ENCODE assay signal across 12 cellular contexts in the genomic region with DNA sequence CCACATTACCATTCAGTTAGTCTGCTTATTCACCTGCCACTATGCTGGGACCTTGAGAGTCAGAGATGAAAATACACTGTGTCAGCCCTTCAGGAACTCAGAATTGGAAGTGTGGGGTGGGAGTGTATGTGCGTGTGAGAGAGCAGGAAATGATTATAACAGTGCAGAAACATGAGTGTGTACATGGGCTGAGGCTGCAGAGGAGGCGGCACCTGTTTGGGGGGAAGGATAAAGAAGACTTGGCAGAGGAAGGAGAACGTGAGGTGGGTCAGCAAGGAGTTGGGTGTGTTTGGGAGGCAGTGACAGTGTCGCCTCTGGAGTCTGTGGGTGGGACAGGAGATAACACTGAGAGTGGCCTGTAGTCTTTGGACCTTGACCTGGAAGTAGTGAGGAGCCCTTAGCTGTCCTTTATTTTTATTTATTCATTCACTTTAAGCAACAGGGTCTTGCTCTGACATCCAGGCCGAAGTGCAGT.
DNase-seq lines count a peak whose midpoint lies in the region; ATAC-seq and TF ChIP-seq lines count a peak whose summit lies in the region.
"Had no signal": no experiment of that assay in that cellular context is flagged by ENCODE, and none has a peak within 500 bp of the region (broad histone marks: within the 10 kb centered on the region; RNA-seq: fewer than 3 reads in every experiment).

No MANE protein-coding gene starts in this region.

- peak overlapping the region; percentile 53 for H3K27ac Mint-ChIP-seq in activated T-cell treated with anti-CD3 and anti-CD28 coated beads, Interleukin-2, amount 50 U/mL, for 24 hours
- H3K27ac Mint-ChIP-seq in stimulated activated memory B cell treated with anti-CD40 and anti-IgM and Interleukin-4, amounts not matched to agents 10 μg/mL and 1 μg/mL and 100 μg/mL, for 72 hours, result no peak overlapping the region

- ATAC-seq in stimulated activated memory B cell treated with anti-CD40 and anti-IgM and Interleukin-4, amounts not matched to agents 10 μg/mL and 1 μg/mL and 100 μg/mL, for 72 hours, result no peak
- ATAC-seq in HG03432 (IDR thresholded peaks at IDR 0.05; ENCODE audit: unreplicated experiment), result no peak

- H3K4me1 Mint-ChIP-seq in activated T-cell treated with anti-CD3 and anti-CD28 coated beads, Interleukin-2, amount 50 U/mL, for 24 hours (ENCODE audit: low read depth), result peaks cover 77% of the 10 kb centered on the region
- H3K4me1 Mint-ChIP-seq in stimulated activated memory B cell treated with anti-CD40 and anti-IgM and Interleukin-4, amounts not matched to agents 10 μg/mL and 1 μg/mL and 100 μg/mL, for 72 hours, result peaks cover 71% of the 10 kb centered on the region

- H3K4me3 Mint-ChIP-seq in activated T-cell treated with anti-CD3 and anti-CD28 coated beads, Interleukin-2, amount 50 U/mL, for 24 hours, result peak overlapping the region; percentile 96
- peak overlapping the region; percentile 93 for H3K4me3 Mint-ChIP-seq in stimulated activated memory B cell treated with anti-CD40 and anti-IgM and Interleukin-4, amounts not matched to agents 10 μg/mL and 1 μg/mL and 100 μg/mL, for 72 hours

- TF ChIP-seq POLR2A in erythroblast (IDR thresholded peaks at IDR 0.05; ENCODE audit: low read length), result no peak

- H3K36me3 Mint-ChIP-seq in activated T-cell treated with anti-CD3 and anti-CD28 coated beads, Interleukin-2, amount 50 U/mL, for 24 hours (ENCODE audit: low read depth), result peaks cover 56% of the 10 kb centered on the region
- peaks cover 32% of the 10 kb centered on the region for H3K36me3 Mint-ChIP-seq in stimulated activated memory B cell treated with anti-CD40 and anti-IgM and Interleukin-4, amounts not matched to agents 10 μg/mL and 1 μg/mL and 100 μg/mL, for 72 hours

- DNase-seq in activated T-cell treated with anti-CD3 and anti-CD28 coated beads, Interleukin-2, amount 50 U/mL, for 24 hours, result no peak
- DNase-seq in activated T-cell treated with anti-CD3 and anti-CD28 coated beads for 4 hours (no peak), erythroblast (lab: John Stamatoyannopoulos, UW) (peak; percentile 63 to 70), MV-4-11 (lab: John Stamatoyannopoulos, UW) (no peak), NCI-H748 (lab: John Stamatoyannopoulos, UW; ENCODE audit: unreplicated experiment) (no peak)
- peak; percentile 12 to 25 for DNase-seq in activated CD4-positive, alpha-beta T cell treated with anti-CD3 and anti-CD28 coated beads, Interleukin-2, amount 50 U/mL, for 48 hours
- DNase-seq: H9; NCI-H69; stimulated activated CD4-positive, alpha-beta T cell treated with anti-CD3 and anti-CD28 coated beads, Interleukin-2, amount 100 ng/mL, for 24 hours; testis had no signal

- no peaks in the 10 kb centered on the region for H3K27me3 Mint-ChIP-seq in activated T-cell treated with anti-CD3 and anti-CD28 coated beads, Interleukin-2, amount 50 U/mL, for 24 hours
- no peaks in the 10 kb centered on the region for H3K27me3 Mint-ChIP-seq in stimulated activated memory B cell treated with anti-CD40 and anti-IgM and Interleukin-4, amounts not matched to agents 10 μg/mL and 1 μg/mL and 100 μg/mL, for 72 hours

- no peaks in the 10 kb centered on the region for H3K9me3 Mint-ChIP-seq in activated T-cell treated with anti-CD3 and anti-CD28 coated beads, Interleukin-2, amount 50 U/mL, for 24 hours
- no peaks in the 10 kb centered on the region for H3K9me3 Mint-ChIP-seq in stimulated activated memory B cell treated with anti-CD40 and anti-IgM and Interleukin-4, amounts not matched to agents 10 μg/mL and 1 μg/mL and 100 μg/mL, for 72 hours
- H3K9me3 Mint-ChIP-seq: H9 had no signal

Comparison
In these comparisons a context has a peak if more than half of its experiments do, and no peak if none do; other contexts are left out.
1. DNase-seq: peak in activated CD4-positive, alpha-beta T cell treated with anti-CD3 and anti-CD28 coated beads, Interleukin-2, amount 50 U/mL, for 48 hours (2 of 2) and erythroblast (2 of 2); none in activated T-cell treated with anti-CD3 and anti-CD28 coated beads, Interleukin-2, amount 50 U/mL, for 24 hours (single experiment), activated T-cell treated with anti-CD3 and anti-CD28 coated beads for 4 hours (single experiment), MV-4-11 (single experiment) and NCI-H748 (single experiment).